Comparison of ENCODE assay signal across 8 cellular contexts in genomic region chr9:105245720-105246161, GRCh38. TPM values are rescaled to one million over a fixed set of nuclear protein-coding genes. Genes with fewer than 3 reads are reported as not detected.
DNase-seq lines count a peak whose midpoint lies in the region; ATAC-seq and TF ChIP-seq lines count a peak whose summit lies in the region.

No MANE protein-coding gene starts in this region.

- H3K27ac ChIP-seq in DND-41 (ENCODE audit: low read length) (no peak overlapping the region), PC-9 (peak overlapping the region; percentile 85), esophagus (ENCODE audit: low read depth in 2 of 2, low read length in 1 of 2) (peak overlapping the region; percentile 72 to 91), parathyroid adenoma (peak overlapping the region; percentile 96)

- POLR2A ChIA-PET in PC-9 (lab: Charles Lee; ENCODE audit: unreplicated experiment): interaction anchor here (1.2 kb wide), 1 partner anchor 51 kb away, joined by 5 read pairs; no protein-coding TSS in a partner anchor

- TF ChIP-seq CTCF in DND-41 (IDR thresholded peaks at IDR 0.05; ENCODE audit: borderline replicate concordance, extremely low read depth, low read length, poor library complexity, severe bottlenecking): no peak
- no peak for TF ChIP-seq CTCF in PC-9 (conservative IDR thresholded peaks at IDR 0.05)
- TF ChIP-seq CTCF in parathyroid adenoma (IDR thresholded peaks at IDR 0.05): no peak

- no peaks in the 10 kb centered on the region for H3K36me3 ChIP-seq in DND-41 (ENCODE audit: insufficient read depth, low read length)
- no peaks in the 10 kb centered on the region for H3K36me3 ChIP-seq in PC-9 (ENCODE audit: low read depth)
- H3K36me3 ChIP-seq in esophagus (ENCODE audit: control insufficient read depth in 2 of 2, insufficient read depth in 2 of 2, low read length in 1 of 2): no peaks in the 10 kb centered on the region
- no peaks in the 10 kb centered on the region for H3K36me3 ChIP-seq in parathyroid adenoma (ENCODE audit: control insufficient read depth, insufficient read depth, low read length)

- H3K9me3 ChIP-seq in DND-41 (ENCODE audit: insufficient read depth, low read length, severe bottlenecking): no peaks in the 10 kb centered on the region
- H3K9me3 ChIP-seq in PC-9 (ENCODE audit: insufficient read depth, low read depth): no peaks in the 10 kb centered on the region
- H3K9me3 ChIP-seq in esophagus (ENCODE audit: control insufficient read depth in 2 of 2, insufficient read depth in 1 of 2, low read depth in 1 of 2, low read length in 1 of 2): no peaks in the 10 kb centered on the region
- H3K9me3 ChIP-seq in parathyroid adenoma (ENCODE audit: control insufficient read depth, low read length): no peaks in the 10 kb centered on the region

- H2AFZ ChIP-seq in DND-41 (ENCODE audit: low read depth, low read length) (no peak overlapping the region; the same call in 1 of the 2 replicates), PC-9 (peak overlapping the region; percentile 97), parathyroid adenoma (peak overlapping the region; percentile 77)

- CTCF ChIA-PET in PC-9 (lab: Charles Lee): interaction anchor here (0.7 to 1.0 kb wide), 2 partner anchors 168 to 182 kb away, joined by 3 read pairs; no protein-coding TSS in a partner anchor

- intact Hi-C loops in PC-9 (cut with micrococcal nuclease; ENCODE audit: unreplicated experiment): loop anchor here (1.0 to 10.0 kb wide), 9 partner anchors 57 to 471 kb away; partner anchors contain the start of gene TMEM38B

- H4K20me1 ChIP-seq in DND-41 (ENCODE audit: insufficient read depth, low read length): peaks cover 3% of the 10 kb centered on the region
- H4K20me1 ChIP-seq in PC-9 (ENCODE audit: insufficient read depth): no peaks in the 10 kb centered on the region

- peak overlapping the region; percentile 68 for H3K9ac ChIP-seq in DND-41 (ENCODE audit: low read depth, low read length)
- H3K9ac ChIP-seq in parathyroid adenoma: no peak overlapping the region

- peaks cover 24% of the 10 kb centered on the region; the same call in 1 of the 2 replicates for H3F3A ChIP-seq in PC-9 (ENCODE audit: insufficient read depth, low read depth)

- WGBS in esophagus, 2 donors: 3% methylated on average over 10 of the region's 10 CpGs

- H3K79me2 ChIP-seq in DND-41 (ENCODE audit: insufficient read depth, low read length) (peaks cover 39% of the 10 kb centered on the region), PC-9 (ENCODE audit: low read depth) (peaks cover 50% of the 10 kb centered on the region), parathyroid adenoma (peaks cover 12% of the 10 kb centered on the region)

- H3K4me2 ChIP-seq in DND-41 (ENCODE audit: insufficient read depth, low read length) (peak overlapping the region; percentile 89), PC-9 (peak overlapping the region; percentile 79), parathyroid adenoma (ENCODE audit: low read length) (peak overlapping the region; percentile 89)

- BruUV-seq in PC-9 (replicated peaks; lab: Mats Ljungman, UMichigan): TSS peak; percentile 64

- H3K27me3 ChIP-seq in DND-41 (ENCODE audit: insufficient read depth, low read length, poor library complexity) (peaks cover 17% of the 10 kb centered on the region), PC-9 (ENCODE audit: insufficient read depth, low read depth) (no peaks in the 10 kb centered on the region), esophagus (ENCODE audit: control insufficient read depth in 1 of 2, insufficient read depth in 2 of 2, low read length in 2 of 2) (no peaks in the 10 kb centered on the region), parathyroid adenoma (ENCODE audit: control insufficient read depth, insufficient read depth, low read length) (no peaks in the 10 kb centered on the region)

- H3K4me1 ChIP-seq in DND-41 (ENCODE audit: insufficient read depth, low read length) (peaks cover 40% of the 10 kb centered on the region), PC-9 (replicated peaks; ENCODE audit: insufficient read depth) (peaks cover 25% of the 10 kb centered on the region), esophagus (ENCODE audit: control insufficient read depth in 2 of 2, insufficient read depth in 2 of 2, low read length in 1 of 2) (no peaks in the 10 kb centered on the region), parathyroid adenoma (peaks cover 18% of the 10 kb centered on the region)

- no peak for DNase-seq in DND-41
- DNase-seq in PC-9: peak in 1 of 2 experiments; percentile 41
- no peak for DNase-seq in NCI-H510A treated with DMSO at 0.1 percent for 48 hours (lab: John Stamatoyannopoulos, UW)
- DNase-seq in central memory CD4-positive, alpha-beta T cell: no peak

- ATAC-seq in DND-41 (ENCODE audit: insufficient read depth, low read depth): no peak
- no peak for ATAC-seq in HG03196 (IDR thresholded peaks at IDR 0.05; ENCODE audit: unreplicated experiment)
- no peak for ATAC-seq in HG03039 (IDR thresholded peaks at IDR 0.05; ENCODE audit: unreplicated experiment)

- H3K4me3 ChIP-seq in DND-41 (ENCODE audit: low read depth in 1 of 2, low read length in 2 of 2) (peak overlapping the region; percentile 45 to 75; a peak in 3 of 4 replicates), PC-9 (peak overlapping the region; percentile 97), esophagus (ENCODE audit: low read depth in 1 of 2, low read length in 2 of 2) (peak overlapping the region; percentile 79 to 83), parathyroid adenoma (ENCODE audit: low read depth, low read length) (peak overlapping the region; percentile 79)

- no peaks in the 10 kb centered on the region for H3K9me2 ChIP-seq in PC-9 (ENCODE audit: insufficient read depth)

RNA-seq across cellular contexts. Expression of gene SLC44A1, which starts 1.3 kb away (rescaled TPM):
- 70.2 and 95.2 TPM in 2 replicates for total RNA-seq in PC-9 (2021)
- polyA plus RNA-seq in esophagus: 1 to 10 TPM; 8.2 to 9.6 TPM
